Comparison of ENCODE assay signal across 1 cellular context in genomic region chr12:104488383-104488782, GRCh38.
A peak's percentile ranks its signal among the peaks of the same experiment; 100 is the strongest.
TF ChIP-seq lines count a peak whose summit lies in the region.

No MANE protein-coding gene starts in this region.

TF ChIP-seq in K562, 482 proteins besides CTCF, POLR2A, EP300 and RAD21 (continues in another document):
- TF ChIP-seq LARP7 (IDR thresholded peaks at IDR 0.05) (peak; percentile 80; the same call in 1 of the 2 replicates), PBX2 (CRISPR knock-in tag; IDR thresholded peaks at IDR 0.05; ENCODE audit: low read depth) (no peak), PBX2 (tag; conservative IDR thresholded peaks at IDR 0.05; ENCODE audit: low read depth) (no peak), OTX1 (CRISPR knock-in tag; IDR thresholded peaks at IDR 0.05) (0 out of 2 replicates have a peak, but pooled peaks have one; percentile 23), GATAD2A (IDR thresholded peaks at IDR 0.05) (peak; percentile 36; the same call in 1 of the 2 replicates), HLTF (IDR thresholded peaks at IDR 0.05) (peak; percentile 84), ASH1L (IDR thresholded peaks at IDR 0.05; ENCODE audit: borderline replicate concordance, low read depth, partially characterized antibody) (peak; percentile 16), ZNF354B (CRISPR knock-in tag; IDR thresholded peaks at IDR 0.05) (no peak), GTF2B (IDR thresholded peaks at IDR 0.05; ENCODE audit: extremely low read depth, insufficient read length) (no peak), ARHGAP35 (IDR thresholded peaks at IDR 0.05; ENCODE audit: partially characterized antibody) (peak; percentile 74), NFRKB (IDR thresholded peaks at IDR 0.05; ENCODE audit: low read depth) (peak; percentile 82), HDGF (IDR thresholded peaks at IDR 0.05) (peak; percentile 77; the same call in 1 of the 2 replicates), ELF4 (CRISPR knock-in tag; IDR thresholded peaks at IDR 0.05) (0 out of 2 replicates have a peak, but pooled peaks have one; percentile 17), NCOA4 (IDR thresholded peaks at IDR 0.05; ENCODE audit: partially characterized antibody) (peak; percentile 57), KDM1A (IDR thresholded peaks at IDR 0.05) (peak in 1 of 2 experiments; percentile 19; a peak in 1 of 4 replicates), NKRF (IDR thresholded peaks at IDR 0.05; ENCODE audit: borderline replicate concordance) (peak; percentile 44; the same call in 1 of the 2 replicates), ARID2 (IDR thresholded peaks at IDR 0.05) (0 out of 2 replicates have a peak, but pooled peaks have one; percentile 27), TRIM25 (IDR thresholded peaks at IDR 0.05; ENCODE audit: borderline replicate concordance) (0 out of 2 replicates have a peak, but pooled peaks have one; percentile 66), TEAD2 (tag; IDR thresholded peaks at IDR 0.05) (no peak), ARID4B (CRISPR knock-in tag; IDR thresholded peaks at IDR 0.05) (no peak), SMARCA5 (IDR thresholded peaks at IDR 0.05) (0 out of 2 replicates have a peak, but pooled peaks have one; percentile 50), TRIM24 (IDR thresholded peaks at IDR 0.05) (peak; percentile 15 to 48; a peak in 1 of 4 replicates), TSC22D4 (tag; IDR thresholded peaks at IDR 0.05) (peak; percentile 17; the same call in 1 of the 2 replicates), SUPT5H (IDR thresholded peaks at IDR 0.05) (0 out of 2 replicates have a peak, but pooled peaks have one; percentile 39)
- TF ChIP-seq, protein P1, sequence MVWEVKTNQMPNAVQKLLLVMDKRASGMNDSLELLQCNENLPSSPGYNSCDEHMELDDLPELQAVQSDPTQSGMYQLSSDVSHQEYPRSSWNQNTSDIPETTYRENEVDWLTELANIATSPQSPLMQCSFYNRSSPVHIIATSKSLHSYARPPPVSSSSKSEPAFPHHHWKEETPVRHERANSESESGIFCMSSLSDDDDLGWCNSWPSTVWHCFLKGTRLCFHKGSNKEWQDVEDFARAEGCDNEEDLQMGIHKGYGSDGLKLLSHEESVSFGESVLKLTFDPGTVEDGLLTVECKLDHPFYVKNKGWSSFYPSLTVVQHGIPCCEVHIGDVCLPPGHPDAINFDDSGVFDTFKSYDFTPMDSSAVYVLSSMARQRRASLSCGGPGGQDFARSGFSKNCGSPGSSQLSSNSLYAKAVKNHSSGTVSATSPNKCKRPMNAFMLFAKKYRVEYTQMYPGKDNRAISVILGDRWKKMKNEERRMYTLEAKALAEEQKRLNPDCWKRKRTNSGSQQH (CRISPR knock-in tag; IDR thresholded peaks at IDR 0.05), result peak; percentile 27; the same call in 1 of the 2 replicates
- TF ChIP-seq, protein P2, sequence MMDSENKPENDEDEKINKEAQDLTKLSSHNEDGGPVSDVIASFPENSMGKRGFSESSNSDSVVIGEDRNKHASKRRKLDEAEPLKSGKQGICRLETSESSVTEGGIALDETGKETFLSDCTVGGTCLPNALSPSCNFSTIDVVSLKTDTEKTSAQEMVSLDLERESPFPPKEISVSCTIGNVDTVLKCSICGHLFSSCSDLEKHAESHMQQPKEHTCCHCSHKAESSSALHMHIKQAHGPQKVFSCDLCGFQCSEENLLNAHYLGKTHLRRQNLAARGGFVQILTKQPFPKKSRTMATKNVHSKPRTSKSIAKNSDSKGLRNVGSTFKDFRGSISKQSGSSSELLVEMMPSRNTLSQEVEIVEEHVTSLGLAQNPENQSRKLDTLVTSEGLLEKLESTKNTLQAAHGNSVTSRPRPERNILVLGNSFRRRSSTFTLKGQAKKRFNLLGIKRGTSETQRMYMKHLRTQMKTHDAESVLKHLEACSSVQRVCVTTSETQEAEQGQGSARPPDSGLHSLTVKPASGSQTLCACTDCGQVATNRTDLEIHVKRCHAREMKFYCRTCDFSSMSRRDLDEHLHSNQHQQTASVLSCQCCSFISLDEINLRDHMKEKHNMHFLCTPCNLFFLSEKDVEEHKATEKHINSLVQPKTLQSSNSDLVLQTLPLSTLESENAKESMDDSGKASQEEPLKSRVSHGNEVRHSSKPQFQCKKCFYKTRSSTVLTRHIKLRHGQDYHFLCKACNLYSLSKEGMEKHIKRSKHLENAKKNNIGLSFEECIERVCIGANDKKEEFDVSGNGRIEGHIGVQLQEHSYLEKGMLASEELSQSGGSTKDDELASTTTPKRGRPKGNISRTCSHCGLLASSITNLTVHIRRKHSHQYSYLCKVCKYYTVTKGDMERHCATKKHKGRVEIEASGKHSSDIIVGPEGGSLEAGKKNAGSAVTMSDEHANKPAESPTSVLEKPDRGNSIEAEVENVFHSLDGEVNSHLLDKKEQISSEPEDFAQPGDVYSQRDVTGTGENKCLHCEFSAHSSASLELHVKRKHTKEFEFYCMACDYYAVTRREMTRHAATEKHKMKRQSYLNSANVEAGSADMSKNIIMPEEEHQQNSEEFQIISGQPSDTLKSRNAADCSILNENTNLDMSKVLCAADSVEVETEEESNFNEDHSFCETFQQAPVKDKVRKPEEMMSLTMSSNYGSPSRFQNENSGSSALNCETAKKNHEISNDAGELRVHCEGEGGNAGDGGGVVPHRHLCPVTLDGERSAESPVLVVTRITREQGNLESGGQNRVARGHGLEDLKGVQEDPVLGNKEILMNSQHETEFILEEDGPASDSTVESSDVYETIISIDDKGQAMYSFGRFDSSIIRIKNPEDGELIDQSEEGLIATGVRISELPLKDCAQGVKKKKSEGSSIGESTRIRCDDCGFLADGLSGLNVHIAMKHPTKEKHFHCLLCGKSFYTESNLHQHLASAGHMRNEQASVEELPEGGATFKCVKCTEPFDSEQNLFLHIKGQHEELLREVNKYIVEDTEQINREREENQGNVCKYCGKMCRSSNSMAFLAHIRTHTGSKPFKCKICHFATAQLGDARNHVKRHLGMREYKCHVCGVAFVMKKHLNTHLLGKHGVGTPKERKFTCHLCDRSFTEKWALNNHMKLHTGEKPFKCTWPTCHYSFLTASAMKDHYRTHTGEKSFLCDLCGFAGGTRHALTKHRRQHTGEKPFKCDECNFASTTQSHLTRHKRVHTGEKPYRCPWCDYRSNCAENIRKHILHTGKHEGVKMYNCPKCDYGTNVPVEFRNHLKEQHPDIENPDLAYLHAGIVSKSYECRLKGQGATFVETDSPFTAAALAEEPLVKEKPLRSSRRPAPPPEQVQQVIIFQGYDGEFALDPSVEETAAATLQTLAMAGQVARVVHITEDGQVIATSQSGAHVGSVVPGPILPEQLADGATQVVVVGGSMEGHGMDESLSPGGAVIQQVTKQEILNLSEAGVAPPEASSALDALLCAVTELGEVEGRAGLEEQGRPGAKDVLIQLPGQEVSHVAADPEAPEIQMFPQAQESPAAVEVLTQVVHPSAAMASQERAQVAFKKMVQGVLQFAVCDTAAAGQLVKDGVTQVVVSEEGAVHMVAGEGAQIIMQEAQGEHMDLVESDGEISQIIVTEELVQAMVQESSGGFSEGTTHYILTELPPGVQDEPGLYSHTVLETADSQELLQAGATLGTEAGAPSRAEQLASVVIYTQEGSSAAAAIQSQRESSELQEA (IDR thresholded peaks at IDR 0.05; ENCODE audit: low read depth), result peak; percentile 15; the same call in 1 of the 2 replicates
- TF ChIP-seq, protein P3, sequence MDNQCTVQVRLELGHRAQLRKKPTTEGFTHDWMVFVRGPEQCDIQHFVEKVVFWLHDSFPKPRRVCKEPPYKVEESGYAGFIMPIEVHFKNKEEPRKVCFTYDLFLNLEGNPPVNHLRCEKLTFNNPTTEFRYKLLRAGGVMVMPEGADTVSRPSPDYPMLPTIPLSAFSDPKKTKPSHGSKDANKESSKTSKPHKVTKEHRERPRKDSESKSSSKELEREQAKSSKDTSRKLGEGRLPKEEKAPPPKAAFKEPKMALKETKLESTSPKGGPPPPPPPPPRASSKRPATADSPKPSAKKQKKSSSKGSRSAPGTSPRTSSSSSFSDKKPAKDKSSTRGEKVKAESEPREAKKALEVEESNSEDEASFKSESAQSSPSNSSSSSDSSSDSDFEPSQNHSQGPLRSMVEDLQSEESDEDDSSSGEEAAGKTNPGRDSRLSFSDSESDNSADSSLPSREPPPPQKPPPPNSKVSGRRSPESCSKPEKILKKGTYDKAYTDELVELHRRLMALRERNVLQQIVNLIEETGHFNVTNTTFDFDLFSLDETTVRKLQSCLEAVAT (IDR thresholded peaks at IDR 0.05), result peak; percentile 72 to 78
- TF ChIP-seq, protein P4, sequence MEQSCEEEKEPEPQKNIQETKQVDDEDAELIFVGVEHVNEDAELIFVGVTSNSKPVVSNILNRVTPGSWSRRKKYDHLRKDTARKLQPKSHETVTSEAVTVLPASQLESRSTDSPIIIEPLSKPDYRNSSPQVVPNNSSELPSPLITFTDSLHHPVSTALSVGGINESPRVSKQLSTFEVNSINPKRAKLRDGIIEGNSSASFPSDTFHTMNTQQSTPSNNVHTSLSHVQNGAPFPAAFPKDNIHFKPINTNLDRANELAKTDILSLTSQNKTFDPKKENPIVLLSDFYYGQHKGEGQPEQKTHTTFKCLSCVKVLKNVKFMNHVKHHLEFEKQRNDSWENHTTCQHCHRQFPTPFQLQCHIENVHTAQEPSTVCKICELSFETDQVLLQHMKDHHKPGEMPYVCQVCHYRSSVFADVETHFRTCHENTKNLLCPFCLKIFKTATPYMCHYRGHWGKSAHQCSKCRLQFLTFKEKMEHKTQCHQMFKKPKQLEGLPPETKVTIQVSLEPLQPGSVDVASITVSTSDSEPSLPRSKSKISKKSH (CRISPR knock-in tag; IDR thresholded peaks at IDR 0.05), result no peak
